ENCODE assay signal across 17 cellular contexts in the genomic region with DNA sequence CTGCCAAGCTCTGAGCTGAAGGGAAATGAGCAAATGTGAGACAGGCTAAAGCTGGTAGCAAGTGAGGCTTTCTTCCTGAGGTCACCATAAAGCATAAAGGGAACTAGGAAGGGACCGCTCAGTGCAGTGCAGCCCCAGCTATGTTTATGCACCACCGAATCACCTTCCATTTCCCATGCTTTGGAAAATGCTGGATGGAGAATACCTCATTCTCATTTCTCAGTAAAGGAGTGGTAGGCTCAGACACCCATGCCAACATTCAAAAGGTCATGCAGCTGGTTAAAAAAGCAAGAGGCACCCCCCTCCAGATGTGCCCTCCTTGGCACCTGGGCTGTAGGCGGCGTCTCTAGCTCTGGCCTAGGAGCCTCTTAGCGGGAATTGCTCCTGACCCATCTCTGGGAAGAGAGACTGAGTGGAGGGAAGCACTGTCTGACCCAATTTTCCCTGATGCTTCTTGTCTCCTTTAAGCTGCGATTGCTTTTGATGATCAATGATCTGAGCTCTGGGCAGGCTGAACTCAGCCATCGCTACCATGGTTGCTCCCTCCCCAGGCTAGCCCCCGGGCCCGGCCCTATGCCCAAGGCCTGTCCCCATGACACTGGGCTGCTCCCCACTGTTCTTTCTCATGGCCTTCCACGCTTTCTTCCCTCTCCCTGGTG. TPM values are rescaled to one million over a fixed set of nuclear protein-coding genes. Genes with fewer than 3 reads are reported as not detected.
DNase-seq lines count a peak whose midpoint lies in the region; ATAC-seq and TF ChIP-seq lines count a peak whose summit lies in the region.
"Had no signal": no experiment of that assay in that cellular context is flagged by ENCODE, and none has a peak within 500 bp of the region (broad histone marks: within the 10 kb centered on the region; RNA-seq: fewer than 3 reads in every experiment).

No MANE protein-coding gene starts in this region.

- DNase-seq in RWPE2 (ENCODE audit: low spot score) (no peak), endodermal cell (peak; percentile 14), mucosa of gallbladder (ENCODE audit: low spot score) (peak; percentile 5), ureter (ENCODE audit: low spot score) (peak; percentile 12), amygdala (lab: John Stamatoyannopoulos, UW) (no peak), WERI-Rb-1 (no peak)
- DNase-seq: CD4-positive, CD25-positive, alpha-beta regulatory T cell; DMS53; H9; NCI-H1092; NCI-H2081 treated with DMSO at 0.1 percent for 48 hours; NCI-H510A; NCI-H774 had no signal

- H3K36me3 ChIP-seq in RWPE2 (ENCODE audit: low read depth) (no peaks in the 10 kb centered on the region), endodermal cell (ENCODE audit: control insufficient read depth, insufficient read depth, low read length) (no peaks in the 10 kb centered on the region), WERI-Rb-1 (no peaks in the 10 kb centered on the region)

- no peak overlapping the region for H3K27ac Mint-ChIP-seq in endodermal cell
- H3K27ac Mint-ChIP-seq: B cell; CD4-positive, CD25-positive, alpha-beta regulatory T cell; H9 had no signal

- H3K27ac ChIP-seq in RWPE2 (ENCODE audit: poor library complexity, severe bottlenecking) (peak overlapping the region; percentile 19), endodermal cell (ENCODE audit: low read depth, low read length) (no peak overlapping the region), WERI-Rb-1 (no peak overlapping the region)
- H3K27ac ChIP-seq: KMS-11 had no signal

- H3K9me3 Mint-ChIP-seq in endodermal cell: peaks cover 24% of the 10 kb centered on the region

- H3K27me3 Mint-ChIP-seq in endodermal cell (ENCODE audit: insufficient read depth): peaks cover 2% of the 10 kb centered on the region
- H3K27me3 Mint-ChIP-seq: B cell; CD4-positive, CD25-positive, alpha-beta regulatory T cell had no signal

- no peak overlapping the region for H3K4me3 Mint-ChIP-seq in endodermal cell
- H3K4me3 Mint-ChIP-seq: B cell; CD4-positive, CD25-positive, alpha-beta regulatory T cell; H9 had no signal

- H3K9me3 ChIP-seq in RWPE2 (ENCODE audit: severe bottlenecking) (peaks cover 30% of the 10 kb centered on the region), endodermal cell (ENCODE audit: control insufficient read depth, low read length) (peaks cover 8% of the 10 kb centered on the region), WERI-Rb-1 (ENCODE audit: severe bottlenecking) (no peaks in the 10 kb centered on the region)

- H3K4me1 Mint-ChIP-seq in endodermal cell: no peaks in the 10 kb centered on the region
- H3K4me1 Mint-ChIP-seq: B cell; CD4-positive, CD25-positive, alpha-beta regulatory T cell; H9 had no signal

- H3K4me1 ChIP-seq in RWPE2 (ENCODE audit: insufficient read depth, poor library complexity, severe bottlenecking) (no peaks in the 10 kb centered on the region), endodermal cell (ENCODE audit: control insufficient read depth, insufficient read depth, low read length) (no peaks in the 10 kb centered on the region)
- H3K4me1 ChIP-seq: Caco-2 had no signal

- H3K4me3 ChIP-seq in RWPE2 (ENCODE audit: severe bottlenecking) (no peak overlapping the region), endodermal cell (ENCODE audit: low read length) (no peak overlapping the region), WERI-Rb-1 (ENCODE audit: low read depth, low read length) (no peak overlapping the region)

- H3K36me3 Mint-ChIP-seq in endodermal cell (ENCODE audit: low read depth): no peaks in the 10 kb centered on the region

- H3K27me3 ChIP-seq in RWPE2 (ENCODE audit: insufficient read depth, poor library complexity, severe bottlenecking) (no peaks in the 10 kb centered on the region), endodermal cell (ENCODE audit: control insufficient read depth, insufficient read depth, low read length, poor library complexity, severe bottlenecking) (no peaks in the 10 kb centered on the region), WERI-Rb-1 (ENCODE audit: insufficient read depth, low read depth, severe bottlenecking) (no peaks in the 10 kb centered on the region)

- TF ChIP-seq CTCF in RWPE2 (IDR thresholded peaks at IDR 0.05; ENCODE audit: poor library complexity, severe bottlenecking): no peak
- TF ChIP-seq CTCF in endodermal cell (conservative IDR thresholded peaks at IDR 0.05): no peak
- TF ChIP-seq CTCF in WERI-Rb-1 (IDR thresholded peaks at IDR 0.05; ENCODE audit: low read depth, low read length): no peak

- H3K9ac ChIP-seq in endodermal cell (ENCODE audit: extremely low read depth, low read length, poor library complexity, severe bottlenecking): no peak overlapping the region
- H3K9ac ChIP-seq: KMS-11 had no signal

- 85 to 92% methylated on average over 4 to 10 of the region's 10 CpGs for WGBS in endodermal cell (ENCODE audit: insufficient coverage in 1 of 2, insufficient read length in 1 of 2), 2 experiments

- ATAC-seq in RWPE2 (ENCODE audit: low read depth): peak; percentile 14; the same call in 1 of the 3 replicates
- no peak for ATAC-seq in GM21390 (IDR thresholded peaks at IDR 0.05; ENCODE audit: unreplicated experiment)

RNA-seq across cellular contexts. Expression of gene ZNF354C, which starts 58.7 kb away (rescaled TPM):
- total RNA-seq in endodermal cell (1 to 10 TPM; 3.4 to 4.8 TPM), mucosa of gallbladder (6.9 TPM), ureter (5.7 TPM)
- 6.2 TPM for polyA plus RNA-seq in endodermal cell (2013, experiment 1 of 2)
- 5.9 TPM for polyA plus RNA-seq in endodermal cell (2013, experiment 2 of 2)
- total RNA-seq: Caco-2 had no signal

Comparison
In these comparisons a context has a peak if more than half of its experiments do, and no peak if none do; other contexts are left out.
1. DNase-seq: peak in endodermal cell (single experiment), mucosa of gallbladder (single experiment) and ureter (single experiment); none in RWPE2 (single experiment), amygdala (0 of 56) and WERI-Rb-1 (single experiment).